ENCODE assay signal across 8 cellular contexts in genomic region chr15:76905855-76906254, GRCh38. TPM values are rescaled to one million over a fixed set of nuclear protein-coding genes. Genes with fewer than 3 reads are reported as not detected.
DNase-seq lines count a peak whose midpoint lies in the region; ATAC-seq and TF ChIP-seq lines count a peak whose summit lies in the region.

No MANE protein-coding gene starts in this region.

- H3K27ac Mint-ChIP-seq in activated B cell treated with CpG ODN at 0.5 μM for 24 hours: peak overlapping the region; percentile 87

- H3K27ac ChIP-seq in HUES6 (ENCODE audit: low read depth, low read length) (no peak overlapping the region), spleen (peak overlapping the region; percentile 70 to 94 (median 92))

- H3K4me1 Mint-ChIP-seq in activated B cell treated with CpG ODN at 0.5 μM for 24 hours: peaks cover 48% of the 10 kb centered on the region

- TF ChIP-seq POLR2A in spleen (IDR thresholded peaks at IDR 0.05): no peak

- no peak for DNase-seq in activated B cell treated with CpG ODN at 0.5 μM for 24 hours
- DNase-seq in spleen: no peak
- no peak for DNase-seq in 8988T

- peaks cover 2% of the 10 kb centered on the region for H3K36me3 Mint-ChIP-seq in activated B cell treated with CpG ODN at 0.5 μM for 24 hours (ENCODE audit: low read depth)

- POLR2A ChIA-PET in activated B cell treated with CpG ODN at 0.5 μM for 24 hours (lab: Charles Lee): interaction anchor here (0.6 to 2.9 kb wide), 8 partner anchors 25 to 1532 kb away, joined by 3 to 27 read pairs (median 4); partner anchors contain the start of genes IREB2, PSTPIP1 and RCN2

- CTCF ChIA-PET in activated B cell treated with CpG ODN at 0.5 μM for 24 hours (lab: Charles Lee): interaction anchor here (1.0 to 1.4 kb wide), 3 partner anchors 125 to 637 kb away, joined by 3 to 6 read pairs (median 4); no protein-coding TSS in a partner anchor

- H3K4me3 ChIP-seq in HUES6 (ENCODE audit: low read depth, low read length) (peak overlapping the region; percentile 83), iPS-18c (ENCODE audit: insufficient read depth, low read depth, low read length) (peak overlapping the region; percentile 80; the same call in 1 of the 2 replicates), spleen (peak overlapping the region in 7 of 8 donors; percentile 73 to 91 (median 84))

- peak overlapping the region; percentile 94 for H3K4me3 Mint-ChIP-seq in activated B cell treated with CpG ODN at 0.5 μM for 24 hours

- H3K9ac ChIP-seq in HUES6 (ENCODE audit: low read length): no peak overlapping the region

- H3K9me3 Mint-ChIP-seq in activated B cell treated with CpG ODN at 0.5 μM for 24 hours: no peaks in the 10 kb centered on the region

- WGBS in spleen, 5 donors: 40 to 48% (median 43%) methylated on average over 9 of the region's 9 CpGs

- H3K27me3 Mint-ChIP-seq in activated B cell treated with CpG ODN at 0.5 μM for 24 hours: no peaks in the 10 kb centered on the region

- no peaks in the 10 kb centered on the region for H3K9me3 ChIP-seq in HUES6 (ENCODE audit: control insufficient read depth, insufficient read depth, low read depth, low read length)
- no peaks in the 10 kb centered on the region for H3K9me3 ChIP-seq in iPS-18c (ENCODE audit: control insufficient read depth, insufficient read depth, low read length)
- H3K9me3 ChIP-seq in spleen: no peaks in the 10 kb centered on the region

- H3K36me3 ChIP-seq in HUES6 (ENCODE audit: control insufficient read depth, insufficient read depth, low read length) (no peaks in the 10 kb centered on the region), spleen (no peaks in the 10 kb centered on the region)

- peaks cover 13% of the 10 kb centered on the region for H3K4me1 ChIP-seq in HUES6 (ENCODE audit: control insufficient read depth, insufficient read depth, low read length)
- H3K4me1 ChIP-seq in spleen: peaks cover 14 to 45% (median 33%) of the 10 kb centered on the region in 6 donors

- ATAC-seq in activated B cell treated with CpG ODN at 0.5 μM for 24 hours (ENCODE audit: low read depth) (no peak), HG02763 (IDR thresholded peaks at IDR 0.05; ENCODE audit: unreplicated experiment) (no peak), GM18861 (IDR thresholded peaks at IDR 0.05; ENCODE audit: unreplicated experiment) (no peak), HG02642 (IDR thresholded peaks at IDR 0.05; ENCODE audit: poor library complexity, unreplicated experiment) (no peak)

- H3K27me3 ChIP-seq in HUES6 (ENCODE audit: control insufficient read depth, insufficient read depth, low read length) (peaks cover 20% of the 10 kb centered on the region), spleen (replicated peaks in 1 of 7) (no peaks in the 10 kb centered on the region)

- TF ChIP-seq CTCF in activated B cell treated with CpG ODN at 0.5 μM for 24 hours (IDR thresholded peaks at IDR 0.05) (no peak), spleen (IDR thresholded peaks at IDR 0.05 in 8 of 11, conservative IDR thresholded peaks at IDR 0.05 in 3 of 11) (no peak)

- intact Hi-C loops in activated B cell treated with CpG ODN at 0.5 μM for 24 hours (cut with micrococcal nuclease) (loop anchor here (1.0 to 10.0 kb wide), 3 partner anchors 25 to 639 kb away; partner anchors contain the start of genes HMG20A, PEAK1 and RCN2), spleen (cut with DNase I; ENCODE audit: low total_unique reads) (no loop called here)

RNA-seq across cellular contexts. Expression of gene SCAPER, which starts 0.7 kb away (rescaled TPM):
- total RNA-seq in activated B cell treated with CpG ODN at 0.5 μM for 24 hours (28.9 and 38.8 TPM in 2 replicates), spleen (10 to 100 TPM; 24.5 to 53.3 (median 43.7) TPM)
- 1 to 10 TPM; 3.9 to 5.0 (median 4.7) TPM for polyA plus RNA-seq in spleen

RNA-seq across cellular contexts. Expression of gene RCN2, which starts 25.7 kb away (rescaled TPM):
- total RNA-seq in activated B cell treated with CpG ODN at 0.5 μM for 24 hours: 23.8 and 25.0 TPM in 2 replicates
- total RNA-seq in spleen: 10 to 100 TPM; 24.6 to 38.3 (median 27.9) TPM
- 10 to 100 TPM; 31.3 to 36.1 (median 31.9) TPM for polyA plus RNA-seq in spleen
